ENCODE assay signal across 9 cellular contexts in the genomic region with DNA sequence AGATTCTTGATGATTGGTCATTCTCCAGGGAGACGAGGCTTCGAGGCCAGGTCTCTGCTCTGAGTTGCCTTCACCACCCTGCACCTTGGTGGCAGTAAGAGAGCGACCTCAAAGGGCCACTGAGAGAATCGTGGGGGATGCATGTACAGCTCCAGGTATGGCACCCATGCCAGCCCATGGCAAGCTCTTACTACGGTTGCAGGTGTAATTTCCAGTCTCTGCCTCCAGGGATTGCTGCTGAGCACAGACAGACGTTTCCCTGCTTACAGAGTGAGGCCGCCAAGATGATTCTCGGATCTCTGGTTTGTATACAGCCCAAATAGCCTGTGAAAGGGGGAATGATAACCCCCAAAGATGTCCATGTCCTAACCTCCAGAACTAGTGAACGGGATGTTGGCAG. TPM values are rescaled to one million over a fixed set of nuclear protein-coding genes. Genes with fewer than 3 reads are reported as not detected.
DNase-seq lines count a peak whose midpoint lies in the region; ATAC-seq, FAIRE-seq and TF ChIP-seq lines count a peak whose summit lies in the region.
"Had no signal": no experiment of that assay in that cellular context is flagged by ENCODE, and none has a peak within 500 bp of the region (broad histone marks: within the 10 kb centered on the region; RNA-seq: fewer than 3 reads in every experiment).

No MANE protein-coding gene starts in this region.

- H3K4me1 Mint-ChIP-seq in activated CD8-positive, alpha-beta T cell treated with anti-CD3 and anti-CD28 coated beads, Interleukin-2, amount 10 ng/mL, durations not matched to agents 7 days and 5 days (ENCODE audit: low read depth): peaks cover 1% of the 10 kb centered on the region

- no peaks in the 10 kb centered on the region for H3K36me3 Mint-ChIP-seq in activated CD8-positive, alpha-beta T cell treated with anti-CD3 and anti-CD28 coated beads, Interleukin-2, amount 10 ng/mL, durations not matched to agents 7 days and 5 days (ENCODE audit: low read depth)

- H3K27me3 Mint-ChIP-seq in activated CD8-positive, alpha-beta T cell treated with anti-CD3 and anti-CD28 coated beads, Interleukin-2, amount 10 ng/mL, durations not matched to agents 7 days and 5 days (ENCODE audit: low read depth): peaks cover 19% of the 10 kb centered on the region

- POLR2A ChIA-PET in BJ (lab: Charles Lee): no interaction called here
- POLR2A ChIA-PET in activated CD8-positive, alpha-beta T cell treated with anti-CD3 and anti-CD28 coated beads, Interleukin-2, amount 10 ng/mL, durations not matched to agents 7 days and 5 days (lab: Charles Lee): interaction anchor here (1.0 kb wide), 1 partner anchor 245 kb away, joined by 3 read pairs; no protein-coding TSS in a partner anchor

- FAIRE-seq in GM18507 (lab: Jason Lieb, UNC): peak; percentile 78

- no peak overlapping the region for H3K4me3 Mint-ChIP-seq in activated CD8-positive, alpha-beta T cell treated with anti-CD3 and anti-CD28 coated beads, Interleukin-2, amount 10 ng/mL, durations not matched to agents 7 days and 5 days

- no peak overlapping the region for H3K27ac Mint-ChIP-seq in activated CD8-positive, alpha-beta T cell treated with anti-CD3 and anti-CD28 coated beads, Interleukin-2, amount 10 ng/mL, durations not matched to agents 7 days and 5 days

- no peak for ATAC-seq in activated CD8-positive, alpha-beta T cell treated with anti-CD3 and anti-CD28 coated beads, Interleukin-2, amount 10 ng/mL, durations not matched to agents 7 days and 5 days
- no peak for ATAC-seq in HG03159 (IDR thresholded peaks at IDR 0.05; ENCODE audit: unreplicated experiment)
- ATAC-seq in HG03139 (IDR thresholded peaks at IDR 0.05; ENCODE audit: unreplicated experiment): no peak

- TF ChIP-seq CTCF in BJ (IDR thresholded peaks at IDR 0.05; ENCODE audit: insufficient read depth, low read depth, low read length): peak; percentile 38

- DNase-seq in BJ (ENCODE audit: low read depth) (no peak), GM18507 (ENCODE audit: extremely low spot score, insufficient read length, low read depth) (peak; percentile 20), left kidney (ENCODE audit: low read depth, low spot score) (peak; percentile 56), NCI-H2107 treated with DMSO at 0.1 percent for 48 hours (lab: John Stamatoyannopoulos, UW; ENCODE audit: unreplicated experiment) (no peak), epidermal melanocyte (ENCODE audit: insufficient read length, low spot score) (no peak)
- peak; percentile 34 for DNase-seq in activated CD8-positive, alpha-beta T cell treated with anti-CD3 and anti-CD28 coated beads, Interleukin-2, amount 10 ng/mL, durations not matched to agents 7 days and 5 days

- no peak overlapping the region for H3K4me3 ChIP-seq in BJ (ENCODE audit: low read depth, low read length)
- H3K4me3 ChIP-seq: HAP-1 had no signal

- no peaks in the 10 kb centered on the region for H3K36me3 ChIP-seq in BJ (ENCODE audit: control insufficient read depth, insufficient read depth, low read length)
- H3K36me3 ChIP-seq: HAP-1 had no signal

- CTCF ChIA-PET in BJ (lab: Yijun Ruan, JAX): interaction anchor here (1.1 to 7.3 kb wide), 6 partner anchors 8 to 774 kb away, joined by 3 to 59 read pairs (median 3); partner anchors contain the start of gene SLC2A9
- CTCF ChIA-PET in activated CD8-positive, alpha-beta T cell treated with anti-CD3 and anti-CD28 coated beads, Interleukin-2, amount 10 ng/mL, durations not matched to agents 7 days and 5 days (lab: Charles Lee): interaction anchor here (1.0 to 5.5 kb wide), 2 partner anchors 134 to 250 kb away, joined by 4 to 86 read pairs; no protein-coding TSS in a partner anchor

- no peaks in the 10 kb centered on the region for H3K9me3 Mint-ChIP-seq in activated CD8-positive, alpha-beta T cell treated with anti-CD3 and anti-CD28 coated beads, Interleukin-2, amount 10 ng/mL, durations not matched to agents 7 days and 5 days (ENCODE audit: insufficient read depth)

- no peaks in the 10 kb centered on the region for H3K27me3 ChIP-seq in BJ (ENCODE audit: control insufficient read depth, insufficient read depth, low read length)

RNA-seq across cellular contexts. Expression of gene DRD5, which starts 16.3 kb away (rescaled TPM):
- polyA plus RNA-seq in BJ (2011; rRNA removed): not detected in 2 replicates
- polyA minus RNA-seq in BJ (2011; rRNA and poly(A)+ RNA removed): not detected in 2 replicates
- total RNA-seq in activated CD8-positive, alpha-beta T cell treated with anti-CD3 and anti-CD28 coated beads, Interleukin-2, amount 10 ng/mL, durations not matched to agents 7 days and 5 days: not detected

Comparison
In these comparisons a context has a peak if more than half of its experiments do, and no peak if none do; other contexts are left out.
1. DNase-seq: peak in GM18507 (single experiment), activated CD8-positive, alpha-beta T cell treated with anti-CD3 and anti-CD28 coated beads, Interleukin-2, amount 10 ng/mL, durations not matched to agents 7 days and 5 days (single experiment) and left kidney (single experiment); none in BJ (single experiment), NCI-H2107 treated with DMSO at 0.1 percent for 48 hours (single experiment) and epidermal melanocyte (single experiment).